2 cellular contexts compared by ENCODE assay signal in the genomic region with DNA sequence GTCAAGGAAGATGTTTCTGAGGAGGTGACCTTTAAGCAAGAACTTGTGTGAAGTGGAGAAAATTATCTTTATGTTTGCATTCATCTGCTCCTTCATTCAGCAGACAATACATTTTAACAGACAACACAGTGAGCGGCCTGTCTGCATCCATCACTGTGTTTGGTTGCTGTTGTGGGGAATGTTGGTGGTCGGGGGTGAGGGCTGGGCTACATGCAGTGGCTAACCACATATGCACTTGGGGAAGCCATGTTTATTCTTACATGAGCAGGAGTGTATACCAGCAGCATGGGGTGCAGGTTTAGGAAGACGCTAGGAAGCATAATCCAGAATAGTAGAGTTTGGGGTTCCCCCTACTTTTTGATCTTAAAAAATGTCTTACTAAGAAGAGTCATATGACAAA.
A peak's percentile ranks its signal among the peaks of the same experiment; 100 is the strongest.
TF ChIP-seq lines count a peak whose summit lies in the region.

No MANE protein-coding gene starts in this region.

TF ChIP-seq in GM12878, 131 proteins besides CTCF, POLR2A, EP300 and RAD21:
- TF ChIP-seq YY1 (IDR thresholded peaks at IDR 0.05; ENCODE audit: low read depth, low read length) (0 out of 2 replicates have a peak, but pooled peaks have one; percentile 15), SMAD1 (IDR thresholded peaks at IDR 0.05; ENCODE audit: low read depth, partially characterized antibody) (no peak), IKZF2 (IDR thresholded peaks at IDR 0.05) (no peak)
TF ChIP-seq in GM12878: peak in this region for 1.

TF ChIP-seq in SK-N-SH, 30 proteins besides CTCF, POLR2A, EP300 and RAD21:
- TF ChIP-seq, protein P1, sequence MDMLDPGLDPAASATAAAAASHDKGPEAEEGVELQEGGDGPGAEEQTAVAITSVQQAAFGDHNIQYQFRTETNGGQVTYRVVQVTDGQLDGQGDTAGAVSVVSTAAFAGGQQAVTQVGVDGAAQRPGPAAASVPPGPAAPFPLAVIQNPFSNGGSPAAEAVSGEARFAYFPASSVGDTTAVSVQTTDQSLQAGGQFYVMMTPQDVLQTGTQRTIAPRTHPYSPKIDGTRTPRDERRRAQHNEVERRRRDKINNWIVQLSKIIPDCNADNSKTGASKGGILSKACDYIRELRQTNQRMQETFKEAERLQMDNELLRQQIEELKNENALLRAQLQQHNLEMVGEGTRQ (IDR thresholded peaks at IDR 0.05; ENCODE audit: borderline replicate concordance, low read depth, low read length): no peak
- TF ChIP-seq GABPA (IDR thresholded peaks at IDR 0.05; ENCODE audit: low read depth): no peak
- no peak for TF ChIP-seq JUND (IDR thresholded peaks at IDR 0.05)
- TF ChIP-seq NFIC (IDR thresholded peaks at IDR 0.05; ENCODE audit: borderline replicate concordance): no peak
- no peak for TF ChIP-seq ZBTB33 (IDR thresholded peaks at IDR 0.05; ENCODE audit: borderline replicate concordance, low read depth)
- no peak for TF ChIP-seq MEF2A (IDR thresholded peaks at IDR 0.05; ENCODE audit: borderline replicate concordance, low read depth)
- no peak for TF ChIP-seq YY1 (IDR thresholded peaks at IDR 0.05; ENCODE audit: low read depth)
TF ChIP-seq in SK-N-SH: peak in this region for 0.
